Comparison of ENCODE assay signal across 8 cellular contexts in the genomic region with DNA sequence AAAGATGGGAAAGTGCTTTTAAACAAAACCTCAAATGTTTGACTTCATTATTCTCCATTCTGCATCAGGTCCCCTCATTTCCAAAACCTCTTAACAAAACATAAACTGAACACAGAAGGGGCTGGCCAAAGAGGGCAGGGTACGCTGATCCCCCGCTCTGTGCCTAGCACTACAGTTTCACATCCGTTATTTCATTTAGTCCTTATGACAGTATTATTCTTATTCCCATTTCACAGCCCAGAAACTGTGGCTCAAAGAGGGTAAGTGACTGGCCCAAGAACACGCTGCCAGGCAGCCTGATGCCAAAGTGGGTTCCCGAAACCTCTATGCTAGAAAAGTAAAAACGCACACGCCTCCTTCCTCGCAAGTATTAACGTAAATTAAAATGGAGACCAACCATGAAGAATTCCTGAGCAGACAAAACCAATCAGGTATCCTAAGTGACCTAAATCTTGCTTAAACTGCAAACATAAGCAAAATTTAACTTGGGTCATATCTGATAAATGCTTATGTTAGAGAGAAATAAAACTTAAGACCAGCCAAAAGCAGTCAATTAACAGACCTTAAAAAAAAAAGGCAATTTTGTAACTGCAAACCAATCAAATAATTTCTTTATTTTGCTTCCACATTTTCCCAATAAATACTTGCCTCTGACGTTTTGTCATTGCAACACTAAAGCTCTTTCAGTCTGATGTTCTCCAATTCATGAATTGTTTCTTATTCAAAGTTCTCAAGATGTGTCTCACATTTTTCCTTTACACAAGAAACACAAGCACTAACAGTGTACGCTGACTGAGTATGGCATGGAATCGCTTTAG. TPM values are rescaled to one million over a fixed set of nuclear protein-coding genes. Genes with fewer than 3 reads are reported as not detected.
DNase-seq lines count a peak whose midpoint lies in the region; ATAC-seq and TF ChIP-seq lines count a peak whose summit lies in the region.

No MANE protein-coding gene starts in this region.

- peaks cover 7% of the 10 kb centered on the region; the same call in 1 of the 2 replicates for H3F3A ChIP-seq in DOHH2 (ENCODE audit: control insufficient read depth, insufficient read depth)

- TF ChIP-seq POLR2A in esophagus muscularis mucosa (IDR thresholded peaks at IDR 0.05; ENCODE audit: low read depth) = no peak

- H3K4me1 ChIP-seq in DOHH2 (ENCODE audit: control insufficient read depth, low read length) = peaks cover 28% of the 10 kb centered on the region
- peaks cover 20% of the 10 kb centered on the region for H3K4me1 ChIP-seq in Panc1 (ENCODE audit: control insufficient read depth, insufficient read depth, low read length)
- peaks cover 26 to 40% (median 39%) of the 10 kb centered on the region in 4 donors for H3K4me1 ChIP-seq in esophagus muscularis mucosa

- no peak for TF ChIP-seq EP300 in esophagus muscularis mucosa (IDR thresholded peaks at IDR 0.05)

- 62% methylated on average over 12 of the region's 12 CpGs for WGBS in esophagus muscularis mucosa

- in situ Hi-C loops in Panc1 (cut with HindIII; ENCODE audit: low pct_unique_long_range_greater_than_20kb, low sequenced_read_pairs) = no loop called here

- ATAC-seq in Panc1 (no peak), GM19035 (IDR thresholded peaks at IDR 0.05; ENCODE audit: unreplicated experiment) (no peak)

- no peaks in the 10 kb centered on the region for H3K27me3 ChIP-seq in DOHH2 (ENCODE audit: control insufficient read depth, low read length)
- no peaks in the 10 kb centered on the region for H3K27me3 ChIP-seq in Panc1 (ENCODE audit: control insufficient read depth, insufficient read depth, low read length)
- no peaks in the 10 kb centered on the region for H3K27me3 ChIP-seq in esophagus muscularis mucosa

- H3K79me2 ChIP-seq in DOHH2 (ENCODE audit: control insufficient read depth, low read length) = peaks cover 22% of the 10 kb centered on the region

- H3K27ac ChIP-seq in DOHH2 (ENCODE audit: low read depth, low read length) (no peak overlapping the region), Panc1 (ENCODE audit: low read length) (peak overlapping the region; percentile 80), esophagus muscularis mucosa (replicated peaks in 1 of 4) (peak overlapping the region; percentile 92 to 97 (median 96))

- DNase-seq in Panc1 (ENCODE audit: low read depth, low spot score) (no peak), esophagus muscularis mucosa (ENCODE audit: extremely low spot score) (no peak), pons (ENCODE audit: low spot score) (peak; percentile 72), KG1 (lab: John Stamatoyannopoulos, UW) (no peak), COLO668 (lab: John Stamatoyannopoulos, UW; ENCODE audit: unreplicated experiment) (no peak), DMS153 treated with DMSO at 0.1 percent for 48 hours (lab: John Stamatoyannopoulos, UW; ENCODE audit: unreplicated experiment) (no peak)

- H3K9me3 ChIP-seq in DOHH2 (ENCODE audit: control insufficient read depth, insufficient read depth, low read length) = no peaks in the 10 kb centered on the region
- H3K9me3 ChIP-seq in Panc1 (ENCODE audit: control insufficient read depth, insufficient read depth, low read depth, low read length) = no peaks in the 10 kb centered on the region
- H3K9me3 ChIP-seq in esophagus muscularis mucosa = no peaks in the 10 kb centered on the region

- TF ChIP-seq CTCF in DOHH2 (IDR thresholded peaks at IDR 0.05; ENCODE audit: low read depth, low read length, poor library complexity, severe bottlenecking) = no peak
- TF ChIP-seq CTCF in Panc1 (IDR thresholded peaks at IDR 0.05) = no peak
- TF ChIP-seq CTCF in esophagus muscularis mucosa (IDR thresholded peaks at IDR 0.05) = no peak

- no peaks in the 10 kb centered on the region for H4K20me1 ChIP-seq in DOHH2 (ENCODE audit: control insufficient read depth, insufficient read depth, low read depth, low read length)

- no peaks in the 10 kb centered on the region for H3K9me2 ChIP-seq in DOHH2 (replicated peaks; ENCODE audit: control insufficient read depth, low read length)

- BruUV-seq in Panc1 (replicated peaks; lab: Mats Ljungman, UMichigan) = TSS peak; percentile 86

- intact Hi-C loops in Panc1 (cut with micrococcal nuclease; ENCODE audit: unreplicated experiment) (no loop called here), esophagus muscularis mucosa (cut with DNase I) (no loop called here)

- H3K4me3 ChIP-seq in DOHH2 (ENCODE audit: low read length) (peak overlapping the region; percentile 83), Panc1 (ENCODE audit: low read depth in 2 of 2, low read length in 2 of 2) (peak overlapping the region; percentile 61 to 81), esophagus muscularis mucosa (peak overlapping the region; percentile 64 to 97 (median 82))

- peak overlapping the region; percentile 77 for H3K4me2 ChIP-seq in DOHH2 (ENCODE audit: low read length)

- no peaks in the 10 kb centered on the region for H3K36me3 ChIP-seq in DOHH2 (ENCODE audit: control insufficient read depth, low read length)
- H3K36me3 ChIP-seq in Panc1 (ENCODE audit: control insufficient read depth, insufficient read depth, low read length) = peaks cover 8% of the 10 kb centered on the region; the same call in 1 of the 2 replicates
- H3K36me3 ChIP-seq in esophagus muscularis mucosa = no peaks in the 10 kb centered on the region

- CTCF ChIA-PET in Panc1 (lab: Charles Lee) = interaction anchor here (0.7 kb wide), 1 partner anchor 29 kb away, joined by 3 read pairs; no protein-coding TSS in a partner anchor

- POLR2A ChIA-PET in Panc1 (lab: Charles Lee) = interaction anchor here (0.9 kb wide), 1 partner anchor 200 kb away, joined by 3 read pairs; no protein-coding TSS in a partner anchor

RNA-seq across cellular contexts. Expression of gene CASP9, which starts 0.7 kb away (rescaled TPM):
- total RNA-seq in Panc1 (2021; ENCODE audit: unreplicated experiment) (7.5 TPM), esophagus muscularis mucosa (10 to 100 TPM in 3 of 4 donors, 1 to 10 TPM in 1; 9.1 to 12.6 (median 11.0) TPM)
- polyA plus RNA-seq in Panc1 (2012; ENCODE audit: insufficient read length) = 9.4 TPM

RNA-seq across cellular contexts. Expression of gene DNAJC16, which starts 3.3 kb away (rescaled TPM):
- 22.0 TPM for total RNA-seq in Panc1 (2021; ENCODE audit: unreplicated experiment)
- 11.8 TPM for polyA plus RNA-seq in Panc1 (2012; ENCODE audit: insufficient read length)
- 10 to 100 TPM; 12.0 to 13.0 (median 12.4) TPM for total RNA-seq in esophagus muscularis mucosa

RNA-seq across cellular contexts. Expression of gene CELA2B, which starts 47.4 kb away (rescaled TPM):
- not detected for total RNA-seq in Panc1 (2021; ENCODE audit: unreplicated experiment)
- polyA plus RNA-seq in Panc1 (2012; ENCODE audit: insufficient read length) = not detected
- not detected for total RNA-seq in esophagus muscularis mucosa
